20 cellular contexts compared by ENCODE assay signal in the genomic region with DNA sequence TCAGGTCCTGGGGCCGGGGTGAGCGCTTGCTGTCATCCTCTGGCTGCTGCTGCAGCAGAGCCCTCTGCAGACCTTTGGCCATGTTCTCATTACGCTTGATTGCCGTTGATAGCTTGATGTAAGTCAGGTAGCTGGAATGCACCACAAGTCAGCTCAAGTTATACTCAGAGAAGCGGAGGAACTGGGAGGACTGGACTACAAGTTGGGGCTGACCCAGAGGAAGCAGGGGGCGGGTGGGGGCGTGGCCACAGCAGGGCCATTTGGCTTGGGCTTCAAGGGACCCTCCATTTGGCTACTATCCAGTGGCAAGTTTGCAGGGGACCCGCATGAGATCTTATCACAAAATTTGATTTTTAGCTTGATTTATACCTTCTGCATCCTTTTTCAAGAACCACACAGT. TPM values are rescaled to one million over a fixed set of nuclear protein-coding genes. Genes with fewer than 3 reads are reported as not detected.
"Had no signal": no experiment of that assay in that cellular context is flagged by ENCODE, and none has a peak within 500 bp of the region (broad histone marks: within the 10 kb centered on the region; RNA-seq: fewer than 3 reads in every experiment).

No MANE protein-coding gene starts in this region.

- H3K9me3 ChIP-seq: colonic mucosa, esophagus muscularis mucosa, mucosa of descending colon, neutrophil, vagina had no signal

- H3K9me3 Mint-ChIP-seq: immature natural killer cell; naive thymus-derived CD8-positive, alpha-beta T cell; type B pancreatic cell had no signal

- H3K4me1 Mint-ChIP-seq: immature natural killer cell had no signal

- DNase-seq: colonic mucosa; dermis blood vessel endothelial cell; foreskin fibroblast; immature natural killer cell; mucosa of descending colon; naive thymus-derived CD8-positive, alpha-beta T cell; right cardiac atrium; small intestine; stimulated activated CD4-positive, alpha-beta T cell treated with anti-CD3 and anti-CD28 coated beads, Interleukin-12 subunit alpha, Interleukin-12 subunit beta, amount 100 ng/mL, for 4 hours; stimulated activated naive CD4-positive, alpha-beta T cell treated with Interleukin-2 at 50 U/mL for 16 hours had no signal

- H3K27ac ChIP-seq: colonic mucosa, esophagus muscularis mucosa, neutrophil, vagina had no signal

- H3K27ac Mint-ChIP-seq: immature natural killer cell had no signal

- H3K4me3 ChIP-seq: colonic mucosa, esophagus muscularis mucosa, mucosa of descending colon, vagina had no signal

- H3K27me3 ChIP-seq: colonic mucosa, esophagus muscularis mucosa, neutrophil, vagina had no signal

- H3K4me1 ChIP-seq: colonic mucosa, esophagus muscularis mucosa had no signal

- H3K4me3 Mint-ChIP-seq: immature natural killer cell; naive thymus-derived CD8-positive, alpha-beta T cell; type B pancreatic cell had no signal

- ATAC-seq: left lobe of liver; mucosa of descending colon; naive thymus-derived CD8-positive, alpha-beta T cell; right cardiac atrium had no signal

- H3K27me3 Mint-ChIP-seq: naive thymus-derived CD8-positive, alpha-beta T cell; type B pancreatic cell had no signal

RNA-seq across cellular contexts. Expression of gene EVPL, which starts 19.0 kb away (rescaled TPM):
- total RNA-seq: cerebellum, osteocyte had no signal

RNA-seq across cellular contexts. Expression of gene GALR2, which starts 28.5 kb away (rescaled TPM):
- total RNA-seq: cerebellum; dermis blood vessel endothelial cell; left lobe of liver; naive thymus-derived CD8-positive, alpha-beta T cell; osteocyte; posterior vena cava; right cardiac atrium; vagina had no signal

RNA-seq across cellular contexts. Expression of gene ZACN, which starts 32.9 kb away (rescaled TPM):
- total RNA-seq: cerebellum, colonic mucosa, dermis blood vessel endothelial cell, kidney epithelial cell, left lobe of liver, lower leg skin, osteocyte, posterior vena cava, right cardiac atrium, vagina had no signal
